Comparison of ENCODE assay signal across 2 cellular contexts in the genomic region with DNA sequence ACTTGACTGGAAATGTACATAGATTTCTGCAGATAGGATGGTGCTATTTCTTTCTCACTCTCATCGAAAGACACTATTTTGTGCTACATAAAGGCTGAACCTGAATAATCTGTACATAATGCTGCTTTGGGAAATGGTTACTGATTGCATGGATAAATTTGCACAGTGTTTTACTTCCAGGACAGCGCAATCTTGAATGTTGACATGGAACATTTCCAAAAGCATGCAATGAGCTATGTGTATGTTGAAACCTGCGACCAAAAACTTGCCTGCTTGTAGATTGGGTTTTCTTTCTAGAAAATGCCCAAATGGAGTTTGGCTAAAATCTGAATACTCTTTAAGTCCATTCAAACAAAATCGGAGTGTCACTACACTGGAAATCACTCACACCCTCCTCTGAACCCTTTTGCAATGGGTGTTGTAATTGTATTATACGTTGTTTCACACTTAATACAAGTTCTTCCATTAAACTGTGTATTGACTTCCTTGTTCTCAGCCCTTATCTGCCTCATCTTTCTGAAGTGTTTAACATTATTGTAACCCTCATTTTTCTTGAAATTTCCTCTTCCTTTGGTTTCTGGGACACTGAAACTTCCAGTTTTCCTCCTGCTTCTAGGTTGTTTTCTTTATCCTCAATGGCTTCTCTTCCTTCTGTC.
TF ChIP-seq lines count a peak whose summit lies in the region.

No MANE protein-coding gene starts in this region.

TF ChIP-seq in IMR-90, 13 proteins besides CTCF, POLR2A, EP300 and RAD21 (continued from another document):
- TF ChIP-seq, protein P1, sequence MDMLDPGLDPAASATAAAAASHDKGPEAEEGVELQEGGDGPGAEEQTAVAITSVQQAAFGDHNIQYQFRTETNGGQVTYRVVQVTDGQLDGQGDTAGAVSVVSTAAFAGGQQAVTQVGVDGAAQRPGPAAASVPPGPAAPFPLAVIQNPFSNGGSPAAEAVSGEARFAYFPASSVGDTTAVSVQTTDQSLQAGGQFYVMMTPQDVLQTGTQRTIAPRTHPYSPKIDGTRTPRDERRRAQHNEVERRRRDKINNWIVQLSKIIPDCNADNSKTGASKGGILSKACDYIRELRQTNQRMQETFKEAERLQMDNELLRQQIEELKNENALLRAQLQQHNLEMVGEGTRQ (IDR thresholded peaks at IDR 0.05; ENCODE audit: low read depth, low read length) = no peak
- TF ChIP-seq MXI1 (IDR thresholded peaks at IDR 0.05; ENCODE audit: borderline replicate concordance, low read depth, low read length) (no peak), CHD1 (IDR thresholded peaks at IDR 0.05; ENCODE audit: low read depth, low read length) (no peak), RFX5 (IDR thresholded peaks at IDR 0.05; ENCODE audit: low read depth, low read length) (no peak), MAZ (IDR thresholded peaks at IDR 0.05; ENCODE audit: borderline replicate concordance, low read depth, low read length) (no peak), MAFK (IDR thresholded peaks at IDR 0.05; ENCODE audit: low read depth, low read length) (no peak), FOS (IDR thresholded peaks at IDR 0.05; ENCODE audit: low read depth, low read length) (no peak), RCOR1 (IDR thresholded peaks at IDR 0.05; ENCODE audit: insufficient replicate concordance, low read length) (no peak), CEBPB (IDR thresholded peaks at IDR 0.05; ENCODE audit: low read depth, low read length) (peak; percentile 67), NFE2L2 (IDR thresholded peaks at IDR 0.05; ENCODE audit: low read depth, low read length) (no peak), BHLHE40 (IDR thresholded peaks at IDR 0.05; ENCODE audit: low read depth, low read length) (peak; percentile 52; the same call in 1 of the 2 replicates)
- TF ChIP-seq, protein P2, sequence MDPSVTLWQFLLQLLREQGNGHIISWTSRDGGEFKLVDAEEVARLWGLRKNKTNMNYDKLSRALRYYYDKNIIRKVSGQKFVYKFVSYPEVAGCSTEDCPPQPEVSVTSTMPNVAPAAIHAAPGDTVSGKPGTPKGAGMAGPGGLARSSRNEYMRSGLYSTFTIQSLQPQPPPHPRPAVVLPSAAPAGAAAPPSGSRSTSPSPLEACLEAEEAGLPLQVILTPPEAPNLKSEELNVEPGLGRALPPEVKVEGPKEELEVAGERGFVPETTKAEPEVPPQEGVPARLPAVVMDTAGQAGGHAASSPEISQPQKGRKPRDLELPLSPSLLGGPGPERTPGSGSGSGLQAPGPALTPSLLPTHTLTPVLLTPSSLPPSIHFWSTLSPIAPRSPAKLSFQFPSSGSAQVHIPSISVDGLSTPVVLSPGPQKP (IDR thresholded peaks at IDR 0.05; ENCODE audit: borderline replicate concordance, low read depth, low read length) = no peak

TF ChIP-seq in endothelial cell of umbilical vein, 7 proteins besides CTCF, POLR2A, EP300 and RAD21:
- TF ChIP-seq FOS (IDR thresholded peaks at IDR 0.05; ENCODE audit: borderline replicate concordance, insufficient read depth, low read length) (no peak), MYC (IDR thresholded peaks at IDR 0.05; ENCODE audit: low read depth, low read length) (no peak), EZH2 (IDR thresholded peaks at IDR 0.05; ENCODE audit: borderline replicate concordance, low read depth, low read length, severe bottlenecking) (no peak), POLR2AphosphoS5 (IDR thresholded peaks at IDR 0.05; ENCODE audit: insufficient read depth, low read depth, low read length) (no peak)
- TF ChIP-seq, protein P3, sequence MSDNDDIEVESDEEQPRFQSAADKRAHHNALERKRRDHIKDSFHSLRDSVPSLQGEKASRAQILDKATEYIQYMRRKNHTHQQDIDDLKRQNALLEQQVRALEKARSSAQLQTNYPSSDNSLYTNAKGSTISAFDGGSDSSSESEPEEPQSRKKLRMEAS (IDR thresholded peaks at IDR 0.05; ENCODE audit: insufficient read depth, insufficient read length) = no peak
